ENCODE assay signal across 12 cellular contexts in genomic region chr16:23497543-23497868, GRCh38. TPM values are rescaled to one million over a fixed set of nuclear protein-coding genes. Genes with fewer than 3 reads are reported as not detected.
DNase-seq lines count a peak whose midpoint lies in the region; ATAC-seq and TF ChIP-seq lines count a peak whose summit lies in the region.
"Had no signal": no experiment of that assay in that cellular context is flagged by ENCODE, and none has a peak within 500 bp of the region (broad histone marks: within the 10 kb centered on the region; RNA-seq: fewer than 3 reads in every experiment).

No MANE protein-coding gene starts in this region.

- 66% methylated on average over 5 of the region's 6 CpGs for WGBS in right lobe of liver (ENCODE audit: insufficient coverage, low coverage, low lambda C conversion rate, missing lambda C conversion rate)

- no peaks in the 10 kb centered on the region for H3K27me3 ChIP-seq in adipocyte (replicated peaks; ENCODE audit: control insufficient read depth, insufficient read depth, low read length)
- H3K27me3 ChIP-seq in right lobe of liver: no peaks in the 10 kb centered on the region

- TF ChIP-seq CTCF in right lobe of liver (IDR thresholded peaks at IDR 0.05): no peak

- intact Hi-C loops in right lobe of liver (cut with DNase I): no loop called here

- peaks cover 28% of the 10 kb centered on the region for H3K36me3 ChIP-seq in adipocyte (ENCODE audit: control insufficient read depth, insufficient read depth, low read length, severe bottlenecking)
- H3K36me3 ChIP-seq in right lobe of liver: peaks cover 0 to 33% (median 10%) of the 10 kb centered on the region in 4 donors

- H3K4me3 ChIP-seq in adipocyte (ENCODE audit: low read length): peak overlapping the region; percentile 58
- no peak overlapping the region for H3K4me3 ChIP-seq in right lobe of liver

- H3K27ac Mint-ChIP-seq in T-helper 1 cell treated with Interleukin-12 subunit alpha and Interleukin-12 subunit beta and Interleukin-4 antibody, amounts not matched to agents 30 μg/mL and 1 μg/mL, for 36 hours: peak overlapping the region; percentile 5
- H3K27ac Mint-ChIP-seq in stimulated activated memory B cell treated with anti-CD40 and anti-IgM and Interleukin-4, amounts not matched to agents 10 μg/mL and 1 μg/mL and 100 μg/mL, for 72 hours: peak overlapping the region; percentile 81

- H3K9me3 Mint-ChIP-seq in T-helper 1 cell treated with Interleukin-12 subunit alpha and Interleukin-12 subunit beta and Interleukin-4 antibody, amounts not matched to agents 30 μg/mL and 1 μg/mL, for 36 hours: no peaks in the 10 kb centered on the region
- no peaks in the 10 kb centered on the region for H3K9me3 Mint-ChIP-seq in stimulated activated memory B cell treated with anti-CD40 and anti-IgM and Interleukin-4, amounts not matched to agents 10 μg/mL and 1 μg/mL and 100 μg/mL, for 72 hours
- H3K9me3 Mint-ChIP-seq: activated T-cell treated with anti-CD3 and anti-CD28 coated beads, Interleukin-2, amount 50 U/mL, for 72 hours had no signal

- H3K4me3 Mint-ChIP-seq in T-helper 1 cell treated with Interleukin-12 subunit alpha and Interleukin-12 subunit beta and Interleukin-4 antibody, amounts not matched to agents 30 μg/mL and 1 μg/mL, for 36 hours: no peak overlapping the region
- peak overlapping the region; percentile 16 for H3K4me3 Mint-ChIP-seq in stimulated activated memory B cell treated with anti-CD40 and anti-IgM and Interleukin-4, amounts not matched to agents 10 μg/mL and 1 μg/mL and 100 μg/mL, for 72 hours
- H3K4me3 Mint-ChIP-seq: activated T-cell treated with anti-CD3 and anti-CD28 coated beads, Interleukin-2, amount 50 U/mL, for 72 hours had no signal

- no peak for DNase-seq in T-helper 1 cell
- no peak for DNase-seq in adipocyte (ENCODE audit: low read depth)
- DNase-seq in right lobe of liver: no peak
- DNase-seq in NCI-H1417 (lab: John Stamatoyannopoulos, UW): no peak
- no peak for DNase-seq in DMS153 treated with DMSO at 0.1 percent for 48 hours (lab: John Stamatoyannopoulos, UW; ENCODE audit: unreplicated experiment)
- DNase-seq: activated T-cell treated with anti-CD3 and anti-CD28 coated beads, Interleukin-2, amount 50 U/mL, for 72 hours; RPMI8226; stimulated activated CD4-positive, alpha-beta T cell treated with anti-CD3 and anti-CD28 coated beads, Interleukin-1b, Interleukin-23, amount 100 ng/mL, for 48 hours had no signal

- H3K36me3 Mint-ChIP-seq in T-helper 1 cell treated with Interleukin-12 subunit alpha and Interleukin-12 subunit beta and Interleukin-4 antibody, amounts not matched to agents 30 μg/mL and 1 μg/mL, for 36 hours (ENCODE audit: low read depth): peaks cover 6% of the 10 kb centered on the region
- peaks cover 45% of the 10 kb centered on the region for H3K36me3 Mint-ChIP-seq in stimulated activated memory B cell treated with anti-CD40 and anti-IgM and Interleukin-4, amounts not matched to agents 10 μg/mL and 1 μg/mL and 100 μg/mL, for 72 hours

- H3K9ac ChIP-seq in adipocyte (ENCODE audit: low read length): peak overlapping the region; percentile 72

- peak overlapping the region; percentile 9 to 40 (median 39) for H3K27ac ChIP-seq in right lobe of liver
- H3K27ac ChIP-seq: 22Rv1 had no signal

- peak; percentile 4 for TF ChIP-seq POLR2A in right lobe of liver (IDR thresholded peaks at IDR 0.05)

- H3K27me3 Mint-ChIP-seq in T-helper 1 cell treated with Interleukin-12 subunit alpha and Interleukin-12 subunit beta and Interleukin-4 antibody, amounts not matched to agents 30 μg/mL and 1 μg/mL, for 36 hours (ENCODE audit: low read depth): no peaks in the 10 kb centered on the region
- no peaks in the 10 kb centered on the region for H3K27me3 Mint-ChIP-seq in stimulated activated memory B cell treated with anti-CD40 and anti-IgM and Interleukin-4, amounts not matched to agents 10 μg/mL and 1 μg/mL and 100 μg/mL, for 72 hours

- H3K4me1 ChIP-seq in adipocyte (ENCODE audit: control insufficient read depth, insufficient read depth, low read length) (peaks cover 39% of the 10 kb centered on the region), right lobe of liver (peaks cover 0 to 30% (median 8%) of the 10 kb centered on the region in 4 donors)

- H3K4me1 Mint-ChIP-seq in T-helper 1 cell treated with Interleukin-12 subunit alpha and Interleukin-12 subunit beta and Interleukin-4 antibody, amounts not matched to agents 30 μg/mL and 1 μg/mL, for 36 hours (ENCODE audit: low read depth): peaks cover 18% of the 10 kb centered on the region
- peaks cover 64% of the 10 kb centered on the region for H3K4me1 Mint-ChIP-seq in stimulated activated memory B cell treated with anti-CD40 and anti-IgM and Interleukin-4, amounts not matched to agents 10 μg/mL and 1 μg/mL and 100 μg/mL, for 72 hours

- ATAC-seq in right lobe of liver (no peak), HG03159 (IDR thresholded peaks at IDR 0.05; ENCODE audit: unreplicated experiment) (no peak)
- no peak for ATAC-seq in stimulated activated memory B cell treated with anti-CD40 and anti-IgM and Interleukin-4, amounts not matched to agents 10 μg/mL and 1 μg/mL and 100 μg/mL, for 72 hours
- ATAC-seq: activated T-cell treated with anti-CD3 and anti-CD28 coated beads, Interleukin-2, amount 50 U/mL, for 72 hours had no signal

- H3K9me3 ChIP-seq in adipocyte (ENCODE audit: control insufficient read depth, low read length) (no peaks in the 10 kb centered on the region), right lobe of liver (no peaks in the 10 kb centered on the region)

RNA-seq across cellular contexts. Expression of gene GGA2, which starts 12.8 kb away (rescaled TPM):
- 10 to 100 TPM; 19.2 to 31.7 (median 27.8) TPM for total RNA-seq in right lobe of liver

RNA-seq across cellular contexts. Expression of gene COG7, which starts 44.5 kb away (rescaled TPM):
- 10 to 100 TPM in 1 of 6 experiments, 1 to 10 TPM in 5; 7.5 to 11.2 (median 8.4) TPM for total RNA-seq in right lobe of liver

RNA-seq across cellular contexts. Expression of gene EARS2, which starts 59.6 kb away (rescaled TPM):
- total RNA-seq in right lobe of liver: 10 to 100 TPM; 14.9 to 47.7 (median 15.9) TPM
